1 cellular context compared by ENCODE assay signal in the genomic region with DNA sequence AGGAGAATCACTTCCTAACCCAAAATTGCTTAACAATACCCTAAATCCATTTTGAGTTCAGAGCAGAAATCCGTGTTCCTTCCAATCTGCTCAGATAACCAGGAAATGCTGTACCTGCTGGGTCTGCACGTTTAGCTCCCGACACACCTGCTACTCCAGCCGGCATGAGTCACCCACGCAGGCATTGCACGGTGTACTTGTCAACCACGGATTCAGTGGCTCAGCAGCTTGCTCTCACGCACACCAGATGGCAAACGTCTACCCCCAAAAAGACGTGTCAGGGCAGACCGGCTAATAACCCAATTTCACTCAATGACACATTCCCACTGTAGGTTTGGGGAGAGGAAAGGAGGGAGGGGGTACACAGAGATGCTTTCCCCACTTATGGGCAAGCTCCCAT.
TF ChIP-seq lines count a peak whose summit lies in the region.

No MANE protein-coding gene starts in this region.

TF ChIP-seq in H1, 55 proteins besides CTCF, POLR2A, EP300 and RAD21 (continued from another document):
- TF ChIP-seq POLR2AphosphoS5 (IDR thresholded peaks at IDR 0.05; ENCODE audit: low read depth, low read length) = no peak
- TF ChIP-seq KDM5A (IDR thresholded peaks at IDR 0.05; ENCODE audit: low read length) = no peak
- no peak for TF ChIP-seq MAX (IDR thresholded peaks at IDR 0.05)
- TF ChIP-seq JUND (IDR thresholded peaks at IDR 0.05; ENCODE audit: low read length) = no peak
- TF ChIP-seq SIN3A (conservative IDR thresholded peaks at IDR 0.05 in 1 of 2, IDR thresholded peaks at IDR 0.05 in 1 of 2; ENCODE audit: low read depth in 1 of 2, low read length in 2 of 2) = no peak
TF ChIP-seq in H1: peak in this region for 0.
